ENCODE assay signal across 22 cellular contexts in the genomic region with DNA sequence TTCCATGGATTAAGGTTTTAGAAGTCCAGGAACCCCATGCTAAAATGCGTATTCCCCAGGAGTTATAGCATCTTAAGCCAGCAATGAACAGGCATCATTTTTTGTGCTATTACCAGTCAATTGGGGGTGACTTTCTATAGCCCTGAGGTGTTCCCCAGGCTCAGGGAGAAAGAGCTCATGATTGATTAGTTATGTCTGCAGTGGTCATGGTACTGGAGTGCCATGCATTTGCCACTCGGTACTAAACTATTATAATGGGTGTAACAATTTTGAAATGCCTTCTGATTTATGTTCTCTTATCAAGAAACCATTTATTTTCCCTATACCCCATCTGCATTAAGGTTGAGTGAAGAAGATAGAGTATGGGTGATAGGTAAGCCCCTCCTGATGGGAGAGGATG. TPM values are rescaled to one million over a fixed set of nuclear protein-coding genes. Genes with fewer than 3 reads are reported as not detected.
DNase-seq lines count a peak whose midpoint lies in the region; TF ChIP-seq lines count a peak whose summit lies in the region.
"Had no signal": no experiment of that assay in that cellular context is flagged by ENCODE, and none has a peak within 500 bp of the region (broad histone marks: within the 10 kb centered on the region; RNA-seq: fewer than 3 reads in every experiment).

No MANE protein-coding gene starts in this region.

- H3K27ac ChIP-seq in HEK293 (ENCODE audit: extremely low read depth, low read depth, low read length) (no peak overlapping the region), esophagus muscularis mucosa (replicated peaks in 1 of 4) (no peak overlapping the region)
- H3K27ac ChIP-seq: 22Rv1; A549; BLaER1 treated with 17β-estradiol and CSF1 and Interleukin-3, amounts not matched to agents 10 nM and 100 nM; C4-2B had no signal

- H3K4me3 ChIP-seq in HEK293 (ENCODE audit: low read depth, low read length) (no peak overlapping the region), esophagus muscularis mucosa (no peak overlapping the region)
- H3K4me3 ChIP-seq: A549; BLaER1 treated with 17β-estradiol and CSF1 and Interleukin-3, amounts not matched to agents 10 nM and 100 nM; GM12878 had no signal

- no peaks in the 10 kb centered on the region for H3K4me1 Mint-ChIP-seq in nephron progenitor cell
- H3K4me1 Mint-ChIP-seq: B cell had no signal

- TF ChIP-seq CTCF in HEK293 (tag by site-specific recombination; IDR thresholded peaks at IDR 0.05) (no peak), esophagus muscularis mucosa (IDR thresholded peaks at IDR 0.05) (no peak), nephron progenitor cell (IDR thresholded peaks at IDR 0.05) (no peak)

- intact Hi-C loops in esophagus muscularis mucosa (cut with DNase I), result no loop called here

- H3K4me3 Mint-ChIP-seq in nephron progenitor cell, result no peak overlapping the region
- H3K4me3 Mint-ChIP-seq: B cell; CD4-positive, alpha-beta T cell; CD8-positive, alpha-beta T cell had no signal

- H3K27ac Mint-ChIP-seq in nephron progenitor cell, result no peak overlapping the region
- H3K27ac Mint-ChIP-seq: B cell; CD4-positive, alpha-beta T cell; CD8-positive, alpha-beta T cell had no signal

- TF ChIP-seq EP300 in esophagus muscularis mucosa (IDR thresholded peaks at IDR 0.05), result no peak

- CTCF ChIA-PET in HEK293 (lab: Yijun Ruan, JAX), result no interaction called here

- no peak for TF ChIP-seq POLR2A in esophagus muscularis mucosa (IDR thresholded peaks at IDR 0.05; ENCODE audit: low read depth)

- H3K9me3 ChIP-seq in HEK293 (ENCODE audit: control insufficient read depth, insufficient read depth, low read depth, low read length) (no peaks in the 10 kb centered on the region), esophagus muscularis mucosa (no peaks in the 10 kb centered on the region)
- H3K9me3 ChIP-seq: A549; BLaER1 treated with 17β-estradiol and CSF1 and Interleukin-3, amounts not matched to agents 10 nM and 100 nM; Caco-2 had no signal

- WGBS in esophagus muscularis mucosa, result 90% methylated on average over 2 of the region's 2 CpGs

- H3K9me3 Mint-ChIP-seq in nephron progenitor cell, result no peaks in the 10 kb centered on the region
- H3K9me3 Mint-ChIP-seq: CD4-positive, alpha-beta T cell; CD8-positive, alpha-beta T cell had no signal

- H3K27me3 ChIP-seq in esophagus muscularis mucosa, result peaks cover 0 to 20% (median 0%) of the 10 kb centered on the region in 4 donors
- H3K27me3 ChIP-seq: BLaER1 treated with 17β-estradiol and CSF1 and Interleukin-3, amounts not matched to agents 10 nM and 100 nM had no signal

- H3K4me1 ChIP-seq in HEK293 (ENCODE audit: control insufficient read depth, insufficient read depth, low read length) (no peaks in the 10 kb centered on the region), esophagus muscularis mucosa (no peaks in the 10 kb centered on the region)
- H3K4me1 ChIP-seq: A549; BLaER1 treated with 17β-estradiol and CSF1 and Interleukin-3, amounts not matched to agents 10 nM and 100 nM; Caco-2 had no signal

- H3K36me3 ChIP-seq in HEK293 (ENCODE audit: control insufficient read depth in 2 of 2, insufficient read depth in 1 of 2, low read length in 2 of 2) (no peaks in the 10 kb centered on the region), esophagus muscularis mucosa (no peaks in the 10 kb centered on the region)
- H3K36me3 ChIP-seq: BLaER1 treated with 17β-estradiol and CSF1 and Interleukin-3, amounts not matched to agents 10 nM and 100 nM had no signal

- POLR2A ChIA-PET in HEK293 (lab: Yijun Ruan, JAX), result no interaction called here

- H3K36me3 Mint-ChIP-seq in nephron progenitor cell (ENCODE audit: low read depth), result no peaks in the 10 kb centered on the region
- H3K36me3 Mint-ChIP-seq: CD8-positive, alpha-beta T cell had no signal

- peak; percentile 29 for DNase-seq in esophagus muscularis mucosa (ENCODE audit: extremely low spot score)
- DNase-seq in ureter (ENCODE audit: low spot score), result peak; percentile 4
- DNase-seq in nephron progenitor cell, result no peak
- no peak for DNase-seq in DMS79 (lab: John Stamatoyannopoulos, UW)
- DNase-seq: AML-193; Caco-2; Calu3; CD4-positive, alpha-beta T cell; DND-41; EL; GDM1 had no signal

- H3K27me3 Mint-ChIP-seq in nephron progenitor cell (ENCODE audit: low read depth, poor library complexity), result peaks cover 22% of the 10 kb centered on the region

TF ChIP-seq in HEK293, 187 proteins besides CTCF, POLR2A, EP300 and RAD21:
- TF ChIP-seq ZFP41 (tag by site-specific recombination; IDR thresholded peaks at IDR 0.05; ENCODE audit: borderline replicate concordance) (no peak), KLF9 (tag by site-specific recombination; IDR thresholded peaks at IDR 0.05; ENCODE audit: low read depth) (no peak), ZBTB17 (tag by site-specific recombination; IDR thresholded peaks at IDR 0.05) (peak; percentile 57; the same call in 1 of the 2 replicates), ZNF514 (tag by site-specific recombination; IDR thresholded peaks at IDR 0.05) (no peak), ZNF510 (tag by site-specific recombination; IDR thresholded peaks at IDR 0.05; ENCODE audit: insufficient replicate concordance) (no peak), ZNF23 (tag by site-specific recombination; IDR thresholded peaks at IDR 0.05; ENCODE audit: borderline replicate concordance) (peak; percentile 66; the same call in 1 of the 2 replicates), ZNF140 (tag by site-specific recombination; IDR thresholded peaks at IDR 0.05) (no peak)
- TF ChIP-seq, protein P1, sequence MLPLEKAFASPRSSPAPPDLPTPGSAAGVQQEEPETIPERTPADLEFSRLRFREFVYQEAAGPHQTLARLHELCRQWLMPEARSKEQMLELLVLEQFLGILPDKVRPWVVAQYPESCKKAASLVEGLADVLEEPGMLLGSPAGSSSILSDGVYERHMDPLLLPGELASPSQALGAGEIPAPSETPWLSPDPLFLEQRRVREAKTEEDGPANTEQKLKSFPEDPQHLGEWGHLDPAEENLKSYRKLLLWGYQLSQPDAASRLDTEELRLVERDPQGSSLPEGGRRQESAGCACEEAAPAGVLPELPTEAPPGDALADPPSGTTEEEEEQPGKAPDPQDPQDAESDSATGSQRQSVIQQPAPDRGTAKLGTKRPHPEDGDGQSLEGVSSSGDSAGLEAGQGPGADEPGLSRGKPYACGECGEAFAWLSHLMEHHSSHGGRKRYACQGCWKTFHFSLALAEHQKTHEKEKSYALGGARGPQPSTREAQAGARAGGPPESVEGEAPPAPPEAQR (tag by site-specific recombination; IDR thresholded peaks at IDR 0.05), result no peak

RNA-seq across cellular contexts. Expression of gene LRRC31, which starts 11.9 kb away (rescaled TPM):
- total RNA-seq in esophagus muscularis mucosa, result not detected
- 0.78 TPM for total RNA-seq in ureter
- total RNA-seq: A172; B cell; CD4-positive, alpha-beta T cell; CD8-positive, alpha-beta T cell; Daoy; G401; GM12878 had no signal

RNA-seq across cellular contexts. Expression of gene LRRC34, which starts 45.1 kb away (rescaled TPM):
- total RNA-seq in esophagus muscularis mucosa (1 to 10 TPM; 2.0 to 2.9 (median 2.2) TPM), ureter (4.5 TPM)
- total RNA-seq: A172, Caco-2, Calu3, G401 had no signal

RNA-seq across cellular contexts. Expression of gene LRRIQ4, which starts 45.1 kb away (rescaled TPM):
- total RNA-seq in esophagus muscularis mucosa (under 1 TPM in 1 of 4 donors, not detected in 3; 0.23 TPM), ureter (not detected)
- total RNA-seq: A172; Caco-2; Calu3; CD4-positive, alpha-beta T cell; CD8-positive, alpha-beta T cell; Daoy; G401 had no signal

RNA-seq across cellular contexts. Expression of gene SAMD7, which starts 53.6 kb away (rescaled TPM):
- total RNA-seq in esophagus muscularis mucosa (not detected), ureter (not detected)
- total RNA-seq: A172; B cell; Caco-2; Calu3; CD4-positive, alpha-beta T cell; CD8-positive, alpha-beta T cell; Daoy; G401 had no signal

Comparison
In these comparisons a context has a peak if more than half of its experiments do, and no peak if none do; other contexts are left out.
1. DNase-seq: peak in esophagus muscularis mucosa (single experiment) and ureter (single experiment); none in nephron progenitor cell (single experiment) and DMS79 (single experiment).